Comparison of ENCODE assay signal across 7 cellular contexts in the genomic region with DNA sequence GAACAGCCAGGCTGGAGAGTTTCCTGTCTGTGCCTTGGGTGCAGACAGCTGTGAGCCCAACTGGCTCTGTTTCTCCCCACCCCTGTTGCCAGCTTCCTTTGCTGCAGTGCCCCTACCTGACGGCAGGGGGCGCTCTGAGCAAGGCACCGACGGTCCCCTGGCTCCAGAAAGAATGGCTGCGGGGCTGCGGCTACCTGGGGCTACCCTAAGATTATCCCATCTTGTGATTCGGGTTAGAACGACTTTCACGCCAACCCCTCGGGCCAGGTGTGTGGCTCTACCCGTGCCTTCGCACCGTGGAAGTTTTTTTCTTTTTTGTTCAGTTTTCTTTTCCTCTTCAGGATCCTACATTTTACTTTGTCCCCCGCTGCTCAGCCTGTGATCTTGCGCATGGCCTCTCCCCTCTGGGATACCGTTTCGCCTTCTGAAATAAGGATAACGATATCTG. TPM values are rescaled to one million over a fixed set of nuclear protein-coding genes. Genes with fewer than 3 reads are reported as not detected.
DNase-seq lines count a peak whose midpoint lies in the region; TF ChIP-seq lines count a peak whose summit lies in the region.

No MANE protein-coding gene starts in this region.

- H3K27ac ChIP-seq in WERI-Rb-1 (no peak overlapping the region), brain microvascular endothelial cell (no peak overlapping the region)

- in situ Hi-C loops in GM13976 (cut with MboI; ENCODE audit: low sequenced_read_pairs, unreplicated experiment) (loop anchor here (10.0 to 25.0 kb wide), 2 partner anchors 232 to 684 kb away; a partner anchor contains a TSS), brain microvascular endothelial cell (cut with HindIII; ENCODE audit: low pct_ligation_motif_present, low sequenced_read_pairs) (no loop called here)

- H3K27me3 ChIP-seq in WERI-Rb-1 (ENCODE audit: insufficient read depth, low read depth, severe bottlenecking) (no peaks in the 10 kb centered on the region), brain microvascular endothelial cell (replicated peaks) (no peaks in the 10 kb centered on the region)

- H3K36me3 ChIP-seq in WERI-Rb-1 (no peaks in the 10 kb centered on the region), brain microvascular endothelial cell (replicated peaks) (no peaks in the 10 kb centered on the region)

- H3K9me3 ChIP-seq in WERI-Rb-1 (ENCODE audit: severe bottlenecking) = no peaks in the 10 kb centered on the region

- H3K4me3 ChIP-seq in WERI-Rb-1 (ENCODE audit: low read depth, low read length) = no peak overlapping the region
- no peak overlapping the region for H3K4me3 ChIP-seq in brain microvascular endothelial cell (ENCODE audit: low read depth, low read length)

- peak; percentile 100 for TF ChIP-seq CTCF in GM13976 (IDR thresholded peaks at IDR 0.05; ENCODE audit: borderline replicate concordance, control extremely low read depth, extremely low read depth, insufficient read depth, missing control alignments)
- TF ChIP-seq CTCF in WERI-Rb-1 (IDR thresholded peaks at IDR 0.05; ENCODE audit: low read depth, low read length) = peak; percentile 99
- peak; percentile 100 for TF ChIP-seq CTCF in brain microvascular endothelial cell (IDR thresholded peaks at IDR 0.05; ENCODE audit: low read depth, low read length, missing control alignments)

- DNase-seq in GM13976 (ENCODE audit: low spot score) (peak; percentile 88), NCI-H2029 (lab: John Stamatoyannopoulos, UW) (peak; percentile 55), WERI-Rb-1 (peak; percentile 80), brain microvascular endothelial cell (peak; percentile 25), iris pigment epithelial cell (ENCODE audit: low read depth) (peak; percentile 22), mesenteric fat pad (ENCODE audit: low spot score) (no peak)
- peak; percentile 71 to 78 for DNase-seq in stimulated activated CD4-positive, alpha-beta T cell treated with anti-CD3 and anti-CD28 coated beads, Interleukin-1b, Interleukin-23, amount 100 ng/mL, for 4 hours (ENCODE audit: low read depth in 2 of 2)

RNA-seq across cellular contexts. Expression of a gene that starts 33.4 kb away (rescaled TPM):
- total RNA-seq in mesenteric fat pad = 27.1 TPM

RNA-seq across cellular contexts. Expression of a gene that starts 48.4 kb away (rescaled TPM):
- total RNA-seq in mesenteric fat pad = 59.7 TPM
